Comparison of ENCODE assay signal across 8 cellular contexts in genomic region chr7:76047811-76048667, GRCh38. TPM values are rescaled to one million over a fixed set of nuclear protein-coding genes. Genes with fewer than 3 reads are reported as not detected.
DNase-seq lines count a peak whose midpoint lies in the region; ATAC-seq, FAIRE-seq and TF ChIP-seq lines count a peak whose summit lies in the region.

Gene MDH2, plus strand, starts transcription at chr7:76048106. Its CDS starts 55 bp downstream, at chr7:76048161.
Gene STYXL1, minus strand, starts transcription at chr7:76048000. Its CDS starts 17,477 bp downstream, at chr7:76030523.

- peaks cover 0 to 13% (median 0%) of the 10 kb centered on the region in 4 donors for H3K36me3 ChIP-seq in sigmoid colon

- H3K27me3 ChIP-seq in sigmoid colon = no peaks in the 10 kb centered on the region

- DNase-seq in A549 (ENCODE audit: low read depth in 1 of 2, low spot score in 1 of 2) (peak; percentile 97 to 98), NCI-H2107 treated with DMSO at 0.1 percent for 48 hours (lab: John Stamatoyannopoulos, UW; ENCODE audit: unreplicated experiment) (peak; percentile 82), UCSD-AML1 (lab: John Stamatoyannopoulos, UW; ENCODE audit: unreplicated experiment) (peak; percentile 85), iPS DF 4.7 (ENCODE audit: extremely low read depth, low spot score) (peak; percentile 72), sigmoid colon (peak; percentile 97)

- FAIRE-seq in A549 (lab: Jason Lieb, UNC) = no peak

- peaks cover 62% of the 10 kb centered on the region for H3K4me1 Mint-ChIP-seq in brain

- WGBS in A549 (ENCODE audit: missing lambda C conversion rate) = 4% methylated on average over 18 of the region's 58 CpGs
- 0% methylated on average over 58 of the region's 58 CpGs for WGBS in sigmoid colon, 2 donors

- H3K9me3 ChIP-seq in A549 (no peaks in the 10 kb centered on the region), sigmoid colon (no peaks in the 10 kb centered on the region)

- H3K4me3 ChIP-seq in A549 (peak within 1 kb of the TSS; percentile 98), sigmoid colon (peak within 1 kb of the TSS; percentile 56 to 96 (median 74))

- no peak for TF ChIP-seq EP300 in A549 (IDR thresholded peaks at IDR 0.05)
- TF ChIP-seq EP300 in sigmoid colon (IDR thresholded peaks at IDR 0.05) = peak in 1 of 4 donors; percentile 33

- no peak for TF ChIP-seq CTCF in A549 (IDR thresholded peaks at IDR 0.05)
- no peak for TF ChIP-seq CTCF in brain (conservative IDR thresholded peaks at IDR 0.05)
- TF ChIP-seq CTCF in sigmoid colon (IDR thresholded peaks at IDR 0.05) = no peak

- CTCF ChIA-PET in A549 (lab: Yijun Ruan, JAX) = interaction anchor here (0.6 to 3.6 kb wide), 12 partner anchors 9 to 243 kb away, joined by 3 to 26 read pairs (median 4); no protein-coding TSS in a partner anchor

- peak within 1 kb of the TSS; percentile 98 to 100 (median 99) for H3K27ac Mint-ChIP-seq in brain

- H3K4me2 ChIP-seq in A549 = peak within 1 kb of the TSS; percentile 95

- intact Hi-C loops in sigmoid colon (cut with DNase I) = loop anchor here (10.0 kb wide), 1 partner anchor 117 kb away; no protein-coding TSS in a partner anchor

- H3K27ac ChIP-seq in A549 = peak within 1 kb of the TSS; percentile 97 to 98
- H3K27ac ChIP-seq in sigmoid colon = peak within 1 kb of the TSS; percentile 87 to 96 (median 91)

- H3K36me3 Mint-ChIP-seq in brain = peaks cover 21% of the 10 kb centered on the region

- no peaks in the 10 kb centered on the region for H3K9me3 Mint-ChIP-seq in brain

- peak; percentile 98 for ATAC-seq in A549
- ATAC-seq in GM18858 (IDR thresholded peaks at IDR 0.05; ENCODE audit: unreplicated experiment) = peak; percentile 93
- peak; percentile 92 for ATAC-seq in HG03066 (IDR thresholded peaks at IDR 0.05; ENCODE audit: low read depth, unreplicated experiment)

- H3K4me1 ChIP-seq in A549 (peaks cover 25% of the 10 kb centered on the region; the same call in 2 of the 3 replicates), sigmoid colon (peaks cover 0 to 51% (median 33%) of the 10 kb centered on the region in 4 donors)

- peak; percentile 87 for TF ChIP-seq POLR2A in A549 (IDR thresholded peaks at IDR 0.05; ENCODE audit: low read length)
- TF ChIP-seq POLR2A in sigmoid colon (IDR thresholded peaks at IDR 0.05) = peak; percentile 87 to 89

- TF ChIP-seq RAD21 in A549 (conservative IDR thresholded peaks at IDR 0.05 in 1 of 2, IDR thresholded peaks at IDR 0.05 in 1 of 2) = no peak; a peak in 1 of 5 replicates

- POLR2A ChIA-PET in A549 (lab: Yijun Ruan, JAX) = interaction anchor here (0.6 to 1.6 kb wide), 22 partner anchors 9 to 142 kb away, joined by 3 to 11 read pairs (median 4); partner anchors contain the start of gene POR

- H3K27me3 Mint-ChIP-seq in brain = peaks cover 9% of the 10 kb centered on the region

- H3K4me3 Mint-ChIP-seq in brain = peak within 1 kb of the TSS; percentile 97 to 100 (median 99)

TF ChIP-seq in A549, 52 proteins besides CTCF, POLR2A, EP300 and RAD21 (continues in another document):
- TF ChIP-seq GATA3 (IDR thresholded peaks at IDR 0.05; ENCODE audit: borderline replicate concordance) (peak; percentile 92), JUN (IDR thresholded peaks at IDR 0.05) (peak; percentile 58 to 93), KDM5A (IDR thresholded peaks at IDR 0.05) (peak; percentile 39; the same call in 1 of the 2 replicates), BCL3 (IDR thresholded peaks at IDR 0.05) (peak; percentile 92; the same call in 2 of the 3 replicates), SREBF2 (IDR thresholded peaks at IDR 0.05) (no peak), FOSL2 (IDR thresholded peaks at IDR 0.05) (no peak), FOSL2 (CRISPR knock-in tag; IDR thresholded peaks at IDR 0.05) (peak; percentile 47), E2F6 (IDR thresholded peaks at IDR 0.05; ENCODE audit: borderline replicate concordance, low read depth) (peak; percentile 51), ATOH8 (CRISPR knock-in tag; IDR thresholded peaks at IDR 0.05; ENCODE audit: low read depth) (no peak), MYC (IDR thresholded peaks at IDR 0.05; ENCODE audit: borderline replicate concordance, low read length) (peak; percentile 79; the same call in 1 of the 2 replicates), ZC3H11A (IDR thresholded peaks at IDR 0.05) (no peak), REST (IDR thresholded peaks at IDR 0.05) (peak; percentile 99), PHF8 (IDR thresholded peaks at IDR 0.05; ENCODE audit: borderline replicate concordance, low read depth) (peak; percentile 82), SMC3 (IDR thresholded peaks at IDR 0.05) (no peak), CHD2 (IDR thresholded peaks at IDR 0.05; ENCODE audit: low read length, partially characterized antibody) (peak; percentile 98), ESRRA (IDR thresholded peaks at IDR 0.05; ENCODE audit: borderline replicate concordance, low read length) (peak; percentile 68)

RNA-seq across cellular contexts. Expression of gene MDH2, which starts in this region (rescaled TPM):
- 164 and 190 TPM in 2 replicates for polyA plus RNA-seq in A549 (2011; rRNA removed)
- polyA plus RNA-seq in A549 (2012; cell fraction: cytosol; rRNA removed) = 318 and 333 TPM in 2 replicates
- polyA plus RNA-seq in A549 (2012; cell fraction: nucleus; rRNA removed) = 328 and 364 TPM in 2 replicates
- 223 to 236 TPM (median 226 TPM) in 3 replicates for polyA plus RNA-seq in A549 (2017; fragmentation: RNase III; extraction: RNeasy Plus Mini Kit Qiagen cat#74134 plus additional on column Dnase treatment)
- polyA minus RNA-seq in A549 (2011; rRNA and poly(A)+ RNA removed) = 418 and 525 TPM in 2 replicates
- 276 TPM for polyA plus RNA-seq in brain (ENCODE audit: insufficient read depth, low read depth, low replicate concordance)
- total RNA-seq in sigmoid colon = 10 to 100 TPM; 73.1 to 90.3 (median 79.2) TPM
- polyA plus RNA-seq in sigmoid colon = 100 to 1,000 TPM; 147 to 214 (median 164) TPM

RNA-seq across cellular contexts. Expression of gene STYXL1, which starts in this region (rescaled TPM):
- polyA plus RNA-seq in A549 (2011; rRNA removed) (73.8 and 76.8 TPM in 2 replicates), A549 (2017; fragmentation: RNase III; extraction: RNeasy Plus Mini Kit Qiagen cat#74134 plus additional on column Dnase treatment) (36.0 to 39.9 TPM (median 39.1 TPM) in 3 replicates), brain (ENCODE audit: insufficient read depth, low read depth, low replicate concordance) (50.7 TPM), sigmoid colon (10 to 100 TPM; 43.2 to 81.4 (median 49.6) TPM)
- polyA plus RNA-seq in A549 (2012; cell fraction: cytosol; rRNA removed) = 40.4 and 43.5 TPM in 2 replicates
- 28.7 and 47.4 TPM in 2 replicates for polyA plus RNA-seq in A549 (2012; cell fraction: nucleus; rRNA removed)
- 23.3 and 32.1 TPM in 2 replicates for polyA minus RNA-seq in A549 (2011; rRNA and poly(A)+ RNA removed)
- total RNA-seq in sigmoid colon = 10 to 100 TPM in 3 of 4 donors, 1 to 10 TPM in 1; 9.4 to 30.7 (median 25.5) TPM

Comparison
In these comparisons a context has a peak if more than half of its experiments do, and no peak if none do; other contexts are left out.
1. Peak in every context shown above with its lines: DNase-seq, ATAC-seq, H3K4me3 ChIP-seq and H3K27ac ChIP-seq.